ENCODE assay signal across 9 cellular contexts in genomic region chr4:19739101-19739651, GRCh38.
A peak's percentile ranks its signal among the peaks of the same experiment; 100 is the strongest.
DNase-seq lines count a peak whose midpoint lies in the region; ATAC-seq and TF ChIP-seq lines count a peak whose summit lies in the region.
"Had no signal": no experiment of that assay in that cellular context is flagged by ENCODE, and none has a peak within 500 bp of the region (broad histone marks: within the 10 kb centered on the region; RNA-seq: fewer than 3 reads in every experiment).

No MANE protein-coding gene starts in this region.

- CTCF ChIA-PET in mammary epithelial cell (lab: Charles Lee; ENCODE audit: low non-redundant PET): no interaction called here

- H4K20me1 ChIP-seq in mammary epithelial cell (ENCODE audit: insufficient read depth, low read length): no peaks in the 10 kb centered on the region

- no peak overlapping the region for H2AFZ ChIP-seq in mammary epithelial cell (ENCODE audit: low read depth, low read length)

- in situ Hi-C loops in Caki2 (cut with HindIII; ENCODE audit: low pct_unique_long_range_greater_than_20kb, low sequenced_read_pairs) (no loop called here), mammary epithelial cell (cut with MboI; ENCODE audit: low sequenced_read_pairs in 2 of 2) (no loop called here)

- no peaks in the 10 kb centered on the region for H3K79me2 ChIP-seq in mammary epithelial cell (ENCODE audit: insufficient read depth, low read length)

- no peaks in the 10 kb centered on the region for H3K36me3 Mint-ChIP-seq in nephron progenitor cell (ENCODE audit: low read depth)

- H3K9me3 ChIP-seq in mammary epithelial cell (replicated peaks; ENCODE audit: insufficient read depth, low read length): no peaks in the 10 kb centered on the region
- H3K9me3 ChIP-seq: adrenal gland had no signal

- dilution Hi-C loops in mammary epithelial cell (cut with HindIII; ENCODE audit: low sequenced_read_pairs): no loop called here

- no peaks in the 10 kb centered on the region for H3K4me1 ChIP-seq in mammary epithelial cell (ENCODE audit: insufficient read depth, low read length)
- H3K4me1 ChIP-seq: adrenal gland had no signal

- 68% methylated on average over 7 of the region's 7 CpGs for WGBS in mammary epithelial cell (ENCODE audit: low coverage, missing lambda C conversion rate)

- H3K27ac ChIP-seq in mammary epithelial cell (ENCODE audit: insufficient read depth, low read depth, low read length): no peak overlapping the region
- H3K27ac ChIP-seq: adrenal gland had no signal

- H3K9ac ChIP-seq in mammary epithelial cell (ENCODE audit: insufficient read depth, low read length): no peak overlapping the region

- no peaks in the 10 kb centered on the region for H3K27me3 ChIP-seq in mammary epithelial cell (ENCODE audit: insufficient read depth, low read length)
- H3K27me3 ChIP-seq: adrenal gland had no signal

- TF ChIP-seq CTCF in mammary epithelial cell (conservative IDR thresholded peaks at IDR 0.05 in 1 of 2, IDR thresholded peaks at IDR 0.05 in 1 of 2; ENCODE audit: extremely low read depth in 1 of 2, insufficient read depth in 1 of 2, low read depth in 1 of 2, low read length in 2 of 2) (no peak), nephron progenitor cell (IDR thresholded peaks at IDR 0.05) (no peak)

- peak; percentile 93 for DNase-seq in Caki2 (ENCODE audit: low read depth)
- peak; percentile 44 for DNase-seq in NCI-H2029 treated with DMSO at 0.1 percent for 48 hours (lab: John Stamatoyannopoulos, UW)
- peak; percentile 47 for DNase-seq in mammary epithelial cell
- DNase-seq in nephron progenitor cell: peak; percentile 5
- DNase-seq in DMS153 treated with DMSO at 0.1 percent for 48 hours (lab: John Stamatoyannopoulos, UW; ENCODE audit: unreplicated experiment): no peak

- no peaks in the 10 kb centered on the region for H3K9me3 Mint-ChIP-seq in nephron progenitor cell

- H3K4me2 ChIP-seq in mammary epithelial cell (ENCODE audit: insufficient read depth, low read depth, low read length): peak overlapping the region; percentile 3

- no peaks in the 10 kb centered on the region for H3K36me3 ChIP-seq in mammary epithelial cell (ENCODE audit: insufficient read depth, low read length)
- H3K36me3 ChIP-seq: adrenal gland had no signal

- no peak overlapping the region for H3K4me3 ChIP-seq in mammary epithelial cell (replicated peaks in 1 of 3; ENCODE audit: insufficient read depth in 1 of 3, low read depth in 2 of 3, low read length in 3 of 3)
- H3K4me3 ChIP-seq: adrenal gland had no signal

- H3K27me3 Mint-ChIP-seq in nephron progenitor cell (ENCODE audit: low read depth, poor library complexity): no peaks in the 10 kb centered on the region

- intact Hi-C loops in mammary epithelial cell (cut with micrococcal nuclease): no loop called here

- no TSS peak for BruUV-seq in mammary epithelial cell (replicated peaks; lab: Mats Ljungman, UMichigan)

- H3K4me1 Mint-ChIP-seq in nephron progenitor cell: peaks cover 32% of the 10 kb centered on the region

- H3K4me3 Mint-ChIP-seq in nephron progenitor cell: no peak overlapping the region

- ATAC-seq in HG03280 (IDR thresholded peaks at IDR 0.05; ENCODE audit: unreplicated experiment) (no peak), HG02981 (IDR thresholded peaks at IDR 0.05; ENCODE audit: unreplicated experiment) (no peak), HG03378 (IDR thresholded peaks at IDR 0.05; ENCODE audit: unreplicated experiment) (no peak)

- peak overlapping the region; percentile 83 for H3K27ac Mint-ChIP-seq in nephron progenitor cell
